In genomic region chr7:100614308-100614861, GRCh38 we compare ENCODE assay signal across 18 cellular contexts. TPM values are rescaled to one million over a fixed set of nuclear protein-coding genes. Genes with fewer than 3 reads are reported as not detected.
DNase-seq lines count a peak whose midpoint lies in the region; ATAC-seq and TF ChIP-seq lines count a peak whose summit lies in the region.
"Had no signal": no experiment of that assay in that cellular context is flagged by ENCODE, and none has a peak within 500 bp of the region (broad histone marks: within the 10 kb centered on the region; RNA-seq: fewer than 3 reads in every experiment).

No MANE protein-coding gene starts in this region.

- no peak for TF ChIP-seq CTCF in CD4-positive, alpha-beta T cell (IDR thresholded peaks at IDR 0.05)
- no peak for TF ChIP-seq CTCF in osteocyte (IDR thresholded peaks at IDR 0.05)

- no peaks in the 10 kb centered on the region for H3K27me3 ChIP-seq in CD4-positive, alpha-beta T cell (ENCODE audit: control insufficient read depth, insufficient read depth, low read length)

- no peak for DNase-seq in T-helper 2 cell treated with Interferon-gamma antibody and Interleukin-4, amounts not matched to agents 5 μg/mL and 100 μg/mL, for 36 hours (ENCODE audit: low spot score)
- no peak for DNase-seq in T-helper 2 cell
- DNase-seq in CD4-positive, alpha-beta T cell: no peak
- DNase-seq in M059J (ENCODE audit: low read depth): peak; percentile 27
- peak; percentile 34 for DNase-seq in kidney tubule cell (ENCODE audit: low spot score)
- DNase-seq in osteocyte (ENCODE audit: extremely low spot score, unreplicated experiment): no peak
- no peak for DNase-seq in amniotic stem cell (lab: John Stamatoyannopoulos, UW)
- DNase-seq: 8988T, C1 segment of cervical spinal cord, COR-L47, H9, IMR-90, NCI-H1048, NCI-H1694, NCI-H2107, PC-3 had no signal

- H3K9me3 Mint-ChIP-seq in T-helper 2 cell treated with Interferon-gamma antibody and Interleukin-4, amounts not matched to agents 5 μg/mL and 100 μg/mL, for 36 hours: no peaks in the 10 kb centered on the region
- no peaks in the 10 kb centered on the region for H3K9me3 Mint-ChIP-seq in CD4-positive, alpha-beta T cell
- no peaks in the 10 kb centered on the region for H3K9me3 Mint-ChIP-seq in osteocyte (ENCODE audit: unreplicated experiment)
- H3K9me3 Mint-ChIP-seq: H9 had no signal

- POLR2A ChIA-PET in CD4-positive, alpha-beta T cell (lab: Charles Lee): interaction anchor here (0.6 to 3.3 kb wide), 8 partner anchors 13 to 185 kb away, joined by 3 to 113 read pairs (median 24); partner anchors contain the start of genes FBXO24, GIGYF1, LRCH4 and MEPCE

- H3K27ac ChIP-seq in CD4-positive, alpha-beta T cell (ENCODE audit: low read depth, low read length): no peak overlapping the region

- H3K27ac Mint-ChIP-seq in T-helper 2 cell treated with Interferon-gamma antibody and Interleukin-4, amounts not matched to agents 5 μg/mL and 100 μg/mL, for 36 hours: no peak overlapping the region
- H3K27ac Mint-ChIP-seq in CD4-positive, alpha-beta T cell: no peak overlapping the region
- H3K27ac Mint-ChIP-seq in osteocyte (ENCODE audit: unreplicated experiment): no peak overlapping the region

- peaks cover 10% of the 10 kb centered on the region for H3K4me1 Mint-ChIP-seq in T-helper 2 cell treated with Interferon-gamma antibody and Interleukin-4, amounts not matched to agents 5 μg/mL and 100 μg/mL, for 36 hours (ENCODE audit: low read depth)
- peaks cover 25% of the 10 kb centered on the region for H3K4me1 Mint-ChIP-seq in CD4-positive, alpha-beta T cell (ENCODE audit: low read depth)
- H3K4me1 Mint-ChIP-seq in osteocyte (ENCODE audit: unreplicated experiment): peaks cover 12% of the 10 kb centered on the region

- peaks cover 17% of the 10 kb centered on the region for H3K36me3 Mint-ChIP-seq in T-helper 2 cell treated with Interferon-gamma antibody and Interleukin-4, amounts not matched to agents 5 μg/mL and 100 μg/mL, for 36 hours (ENCODE audit: low read depth)
- H3K36me3 Mint-ChIP-seq in CD4-positive, alpha-beta T cell (ENCODE audit: low read depth): peaks cover 5% of the 10 kb centered on the region
- H3K36me3 Mint-ChIP-seq in osteocyte (ENCODE audit: unreplicated experiment): peaks cover 2% of the 10 kb centered on the region

- intact Hi-C loops in CD4-positive, alpha-beta T cell (cut with DNase I, micrococcal nuclease): loop anchor here in 1 of 2 experiments (5.0 kb wide), 1 partner anchor 78 kb away; the partner anchor contains the start of gene GIGYF1

- no peaks in the 10 kb centered on the region for H3K27me3 Mint-ChIP-seq in T-helper 2 cell treated with Interferon-gamma antibody and Interleukin-4, amounts not matched to agents 5 μg/mL and 100 μg/mL, for 36 hours (ENCODE audit: low read depth)
- H3K27me3 Mint-ChIP-seq in CD4-positive, alpha-beta T cell: no peaks in the 10 kb centered on the region
- no peaks in the 10 kb centered on the region for H3K27me3 Mint-ChIP-seq in osteocyte (ENCODE audit: unreplicated experiment)

- CTCF ChIA-PET in CD4-positive, alpha-beta T cell (lab: Charles Lee): interaction anchor here (1.1 to 3.5 kb wide), 4 partner anchors 10 to 91 kb away, joined by 3 to 22 read pairs (median 14); partner anchors contain the start of gene POP7

- ATAC-seq in CD4-positive, alpha-beta T cell (ENCODE audit: poor library complexity): no peak
- ATAC-seq in GM19463 (IDR thresholded peaks at IDR 0.05; ENCODE audit: unreplicated experiment): no peak
- ATAC-seq: GM12878, PC-3 had no signal

- H3K9me3 ChIP-seq in CD4-positive, alpha-beta T cell (ENCODE audit: control insufficient read depth, low read length): no peaks in the 10 kb centered on the region

- peak overlapping the region; percentile 68 for H3K4me3 Mint-ChIP-seq in T-helper 2 cell treated with Interferon-gamma antibody and Interleukin-4, amounts not matched to agents 5 μg/mL and 100 μg/mL, for 36 hours
- H3K4me3 Mint-ChIP-seq in CD4-positive, alpha-beta T cell: peak overlapping the region; percentile 94
- no peak overlapping the region for H3K4me3 Mint-ChIP-seq in osteocyte (ENCODE audit: unreplicated experiment)

RNA-seq across cellular contexts. Expression of gene MOSPD3, which starts 2.0 kb away (rescaled TPM):
- total RNA-seq in CD4-positive, alpha-beta T cell: 10 to 100 TPM in 1 of 2 experiments, 1 to 10 TPM in 1; 8.5 to 10.9 TPM
- 15.6 and 22.0 TPM in 2 replicates for total RNA-seq in M059J (2014; rRNA removed; shearing (Covaris generic))
- total RNA-seq in osteocyte: 24.5 and 26.3 TPM in 2 replicates

RNA-seq across cellular contexts. Expression of gene PCOLCE, which starts 12.2 kb away (rescaled TPM):
- total RNA-seq in CD4-positive, alpha-beta T cell: 1 to 10 TPM; 6.7 to 7.5 TPM
- total RNA-seq in M059J (2014; rRNA removed; shearing (Covaris generic)): 7.8 and 10.3 TPM in 2 replicates
- 608 and 626 TPM in 2 replicates for total RNA-seq in osteocyte

RNA-seq across cellular contexts. Expression of gene TFR2, which starts 27.0 kb away (rescaled TPM):
- 1 to 10 TPM; 1.7 to 2.3 TPM for total RNA-seq in CD4-positive, alpha-beta T cell
- 1.6 and 1.8 TPM in 2 replicates for total RNA-seq in M059J (2014; rRNA removed; shearing (Covaris generic))
- total RNA-seq in osteocyte: 0.19 and 0.31 TPM in 2 replicates
- total RNA-seq: PC-3 had no signal

RNA-seq across cellular contexts. Expression of gene FBXO24, which starts 28.3 kb away (rescaled TPM):
- total RNA-seq in CD4-positive, alpha-beta T cell: under 1 TPM; 0.66 to 0.78 TPM
- 0.05 and 0.44 TPM in 2 replicates for total RNA-seq in M059J (2014; rRNA removed; shearing (Covaris generic))
- total RNA-seq in osteocyte: 0.46 and 0.94 TPM in 2 replicates

RNA-seq across cellular contexts. Expression of gene LRCH4, which starts 28.5 kb away (rescaled TPM):
- total RNA-seq in CD4-positive, alpha-beta T cell: 100 to 1,000 TPM; 313 to 317 TPM
- total RNA-seq in M059J (2014; rRNA removed; shearing (Covaris generic)): 12.2 and 16.0 TPM in 2 replicates
- total RNA-seq in osteocyte: 76.2 and 90.9 TPM in 2 replicates

Comparison
In these comparisons a context has a peak if more than half of its experiments do, and no peak if none do; other contexts are left out.
1. DNase-seq: peak in M059J (single experiment) and kidney tubule cell (single experiment); none in T-helper 2 cell treated with Interferon-gamma antibody and Interleukin-4, amounts not matched to agents 5 μg/mL and 100 μg/mL, for 36 hours (single experiment), T-helper 2 cell (0 of 5), CD4-positive, alpha-beta T cell (0 of 10), osteocyte (single experiment) and amniotic stem cell (single experiment).
2. RNA of gene PCOLCE, which starts 12.2 kb away (total RNA-seq): 608 to 626 TPM in osteocyte; 7.8 to 10.3 TPM in M059J and 6.7 to 7.5 TPM in CD4-positive, alpha-beta T cell; every median in the first group is over 10 times any median in the second.